Comparison of ENCODE assay signal across 31 cellular contexts in genomic region chr11:48248902-48249301, GRCh38. TPM values are rescaled to one million over a fixed set of nuclear protein-coding genes. Genes with fewer than 3 reads are reported as not detected.
"Had no signal": no experiment of that assay in that cellular context is flagged by ENCODE, and none has a peak within 500 bp of the region (broad histone marks: within the 10 kb centered on the region; RNA-seq: fewer than 3 reads in every experiment).

No MANE protein-coding gene starts in this region.

- H3K36me3 ChIP-seq: stomach, suprapubic skin, thoracic aorta, thyroid gland, tibial artery, tibial nerve, transverse colon, upper lobe of left lung, upper lobe of right lung, uterus, vagina had no signal

- ATAC-seq: stimulated activated effector memory CD8-positive, alpha-beta T cell treated with anti-CD3 and anti-CD28 coated beads, Interleukin-12 subunit alpha, Interleukin-12 subunit beta, amount 100 ng/mL, for 72 hours; stimulated activated memory B cell treated with anti-CD40 and anti-IgM and Interleukin-4, amounts not matched to agents 10 μg/mL and 1 μg/mL and 100 μg/mL, for 72 hours; stimulated activated naive B cell treated with anti-CD40 and anti-IgM and Interleukin-4, amounts not matched to agents 10 μg/mL and 1 μg/mL and 100 μg/mL, for 72 hours; stimulated activated naive CD8-positive, alpha-beta T cell treated with anti-CD3 and anti-CD28 coated beads, Interleukin-15, amount 100 ng/mL, for 72 hours; stimulated activated naive CD8-positive, alpha-beta T cell treated with anti-CD3 and anti-CD28 coated beads, Interleukin-15, Interleukin-2, amounts not matched to agents 100 U/mL and 50 U/mL, for 24 hours; upper lobe of right lung had no signal

- H3K9me3 ChIP-seq: testis, thyroid gland had no signal

- H3K4me1 ChIP-seq: stomach, suprapubic skin, testis, thyroid gland, tibial artery, tibial nerve, transverse colon, upper lobe of left lung, upper lobe of right lung, uterus, vagina had no signal

- DNase-seq: stimulated activated CD4-positive, alpha-beta T cell treated with anti-CD3 and anti-CD28 coated beads, Interleukin-2, amount 100 ng/mL, for 48 hours; stimulated activated CD4-positive, alpha-beta T cell treated with anti-CD3 and anti-CD28 coated beads, Interleukin-4, amount 100 ng/mL, for 1 hour; stimulated activated CD4-positive, alpha-beta T cell treated with anti-CD3 and anti-CD28 coated beads, Interleukin-4, amount 100 ng/mL, for 24 hours; stimulated activated CD4-positive, alpha-beta T cell treated with anti-CD3 and anti-CD28 coated beads, Interleukin-4, amount 100 ng/mL, for 4 hours; stimulated activated CD8-positive, alpha-beta memory T cell treated with anti-CD3 and anti-CD28 coated beads, Interleukin-4, amount 100 ng/mL, for 48 hours; stimulated activated naive B cell treated with anti-CD40 and anti-IgM and Interleukin-4, amounts not matched to agents 10 μg/mL and 1 μg/mL and 100 μg/mL, for 72 hours; stimulated activated naive CD4-positive, alpha-beta T cell; stimulated activated naive CD4-positive, alpha-beta T cell treated with Interleukin-2 at 50 U/mL for 16 hours; stimulated activated naive CD8-positive, alpha-beta T cell treated with anti-CD3 and anti-CD28 coated beads, Interleukin-15, amount 100 ng/mL, for 72 hours; stimulated activated naive CD8-positive, alpha-beta T cell treated with anti-CD3 and anti-CD28 coated beads, Interleukin-15, Interleukin-2, amounts not matched to agents 100 U/mL and 50 U/mL, for 24 hours; stomach; substantia nigra; testis; thyroid gland; tibial artery; transverse colon; trophoblast cell; upper lobe of left lung; upper lobe of right lung; uterus had no signal

- H3K27ac ChIP-seq: stomach, suprapubic skin, testis, thoracic aorta, thyroid gland, tibial artery, tibial nerve, transverse colon, upper lobe of left lung, upper lobe of right lung, uterus, vagina had no signal

- H3K27me3 ChIP-seq: stomach, suprapubic skin, testis, thyroid gland, tibial artery, tibial nerve, transverse colon, upper lobe of left lung, upper lobe of right lung, uterus, vagina had no signal

- H3K4me3 ChIP-seq: stomach, suprapubic skin, testis, thoracic aorta, thyroid gland, tibial artery, tibial nerve, transverse colon, upper lobe of left lung, upper lobe of right lung, uterus, vagina had no signal

RNA-seq across cellular contexts. Expression of gene OR4X2, which starts 4.0 kb away (rescaled TPM):
- total RNA-seq: stomach, subcutaneous adipose tissue, suprapubic skin, temporal lobe, testis, thoracic aorta, thyroid gland, tibial nerve, transverse colon, upper lobe of left lung, upper lobe of right lung, ureter, urinary bladder, uterus, vagina had no signal
- polyA plus RNA-seq: stomach, urinary bladder had no signal

RNA-seq across cellular contexts. Expression of gene OR4X1, which starts 14.8 kb away (rescaled TPM):
- total RNA-seq: stomach, subcutaneous adipose tissue, suprapubic skin, temporal lobe, testis, thoracic aorta, thyroid gland, tibial nerve, transverse colon, upper lobe of left lung, upper lobe of right lung, ureter, urinary bladder, uterus, vagina had no signal
- polyA plus RNA-seq: stomach, urinary bladder had no signal

RNA-seq across cellular contexts. Expression of gene OR4B1, which starts 32.3 kb away (rescaled TPM):
- total RNA-seq: stomach, subcutaneous adipose tissue, suprapubic skin, temporal lobe, testis, thoracic aorta, thyroid gland, tibial nerve, transverse colon, upper lobe of left lung, upper lobe of right lung, ureter, urinary bladder, uterus, vagina had no signal
- polyA plus RNA-seq: stomach, urinary bladder had no signal

RNA-seq across cellular contexts. Expression of gene OR4S1, which starts 57.1 kb away (rescaled TPM):
- total RNA-seq: stomach, subcutaneous adipose tissue, suprapubic skin, temporal lobe, testis, thoracic aorta, thyroid gland, tibial nerve, transverse colon, upper lobe of left lung, upper lobe of right lung, ureter, urinary bladder, uterus, vagina had no signal
- polyA plus RNA-seq: stomach, thymus, urinary bladder had no signal
